1 cellular context compared by ENCODE assay signal in genomic region chr20:44494266-44494665, GRCh38.
TF ChIP-seq lines count a peak whose summit lies in the region.

No MANE protein-coding gene starts in this region.

TF ChIP-seq in GM12878, 131 proteins besides CTCF, POLR2A, EP300 and RAD21 (continued from another document):
- TF ChIP-seq NFXL1 (IDR thresholded peaks at IDR 0.05; ENCODE audit: borderline replicate concordance) (no peak), SMAD5 (IDR thresholded peaks at IDR 0.05; ENCODE audit: low read depth) (no peak), MTA3 (IDR thresholded peaks at IDR 0.05; ENCODE audit: borderline replicate concordance, low read length) (no peak), RUNX3 (IDR thresholded peaks at IDR 0.05; ENCODE audit: low read length) (peak; percentile 15; the same call in 1 of the 2 replicates), CUX1 (IDR thresholded peaks at IDR 0.05; ENCODE audit: insufficient replicate concordance, low read depth, low read length) (no peak), JUND (IDR thresholded peaks at IDR 0.05; ENCODE audit: low read depth, low read length) (no peak)
TF ChIP-seq in GM12878: peak in this region for 1.
